ENCODE assay signal across 14 cellular contexts in the genomic region with DNA sequence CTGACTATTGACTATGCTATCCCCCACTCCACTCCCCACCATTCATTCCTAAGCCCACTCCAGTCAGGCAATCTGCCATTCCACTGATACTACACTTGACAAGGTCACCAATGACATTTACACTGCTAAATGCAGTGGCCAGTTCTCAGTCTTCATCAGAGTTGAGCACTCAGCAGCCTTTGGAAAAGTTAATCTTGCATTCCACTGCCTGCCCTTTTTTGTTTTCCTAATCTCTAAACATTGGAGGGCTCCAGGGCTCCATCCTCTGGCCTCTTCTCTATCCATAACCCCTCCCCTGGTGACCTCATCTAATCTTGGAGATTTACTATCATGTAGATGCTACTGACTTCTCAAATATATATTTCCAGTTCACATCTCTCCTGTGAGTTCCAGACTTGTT.
DNase-seq lines count a peak whose midpoint lies in the region; ATAC-seq and TF ChIP-seq lines count a peak whose summit lies in the region.
"Had no signal": no experiment of that assay in that cellular context is flagged by ENCODE, and none has a peak within 500 bp of the region (broad histone marks: within the 10 kb centered on the region; RNA-seq: fewer than 3 reads in every experiment).

No MANE protein-coding gene starts in this region.

- H3K18ac ChIP-seq in IMR-90 (ENCODE audit: low read depth, low read length) = no peak overlapping the region

- H3K4me2 ChIP-seq in IMR-90 (ENCODE audit: low read depth, low read length) = no peak overlapping the region
- H3K4me2 ChIP-seq: BLaER1, PC-9 had no signal

- no peaks in the 10 kb centered on the region for H3K27me3 Mint-ChIP-seq in activated naive CD4-positive, alpha-beta T cell treated with anti-CD3 and anti-CD28 coated beads, Interleukin-2, amount 50 U/mL, for 24 hours
- H3K27me3 Mint-ChIP-seq in activated naive CD4-positive, alpha-beta T cell treated with anti-CD3 and anti-CD28 coated beads for 36 hours (ENCODE audit: low read depth) = no peaks in the 10 kb centered on the region
- no peaks in the 10 kb centered on the region for H3K27me3 Mint-ChIP-seq in memory B cell
- H3K27me3 Mint-ChIP-seq in CD8-positive, alpha-beta memory T cell = no peaks in the 10 kb centered on the region

- H3K9ac ChIP-seq in IMR-90 (ENCODE audit: low read depth, low read length) = no peak overlapping the region
- H3K9ac ChIP-seq: BLaER1 had no signal

- H2BK15ac ChIP-seq in IMR-90 (ENCODE audit: low read depth, low read length) = no peak overlapping the region

- H3K4me3 ChIP-seq in IMR-90 (ENCODE audit: insufficient read depth, low read depth, low read length) = no peak overlapping the region
- no peak overlapping the region for H3K4me3 ChIP-seq in cardiac muscle cell
- H3K4me3 ChIP-seq in foreskin fibroblast (ENCODE audit: low read depth in 1 of 2, low read length in 2 of 2) = no peak overlapping the region
- H3K4me3 ChIP-seq in CD8-positive, alpha-beta memory T cell (ENCODE audit: low read length) = no peak overlapping the region
- H3K4me3 ChIP-seq: BLaER1, PC-9 had no signal

- H3K9me3 ChIP-seq in IMR-90 (ENCODE audit: control insufficient read depth, insufficient read depth, low read length) (no peaks in the 10 kb centered on the region), cardiac muscle cell (ENCODE audit: low read depth) (no peaks in the 10 kb centered on the region)
- no peaks in the 10 kb centered on the region for H3K9me3 ChIP-seq in CD8-positive, alpha-beta memory T cell (ENCODE audit: low read length)
- H3K9me3 ChIP-seq: BLaER1 had no signal

- no peak for DNase-seq in activated naive CD4-positive, alpha-beta T cell treated with anti-CD3 and anti-CD28 coated beads for 36 hours
- DNase-seq in IMR-90 (no peak), cardiac muscle cell (ENCODE audit: low read depth in 1 of 2, low spot score in 1 of 2) (peak in 1 of 2 donors; percentile 70), memory B cell (ENCODE audit: low spot score in 2 of 2) (no peak), glomerular visceral epithelial cell (ENCODE audit: extremely low spot score) (no peak), foreskin fibroblast (no peak)
- DNase-seq in CD8-positive, alpha-beta memory T cell = no peak
- DNase-seq: H9, NCI-H1417 treated with DMSO at 0.1 percent for 48 hours, NCI-H1930, NCI-H446 treated with DMSO at 0.1 percent for 48 hours, PC-9 had no signal

- no peak for TF ChIP-seq RAD21 in IMR-90 (IDR thresholded peaks at IDR 0.05; ENCODE audit: low read length)

- H3K4me1 ChIP-seq in IMR-90 (ENCODE audit: control insufficient read depth, insufficient read depth, low read length) (peaks cover 3% of the 10 kb centered on the region; the same call in 1 of the 2 replicates), cardiac muscle cell (ENCODE audit: low read depth) (peaks cover 16% of the 10 kb centered on the region)
- no peaks in the 10 kb centered on the region for H3K4me1 ChIP-seq in CD8-positive, alpha-beta memory T cell (ENCODE audit: insufficient read depth, low read length)
- H3K4me1 ChIP-seq: BLaER1 had no signal

- H4K5ac ChIP-seq in IMR-90 (ENCODE audit: low read depth, low read length) = no peak overlapping the region

- H3K14ac ChIP-seq in IMR-90 (replicated peaks; ENCODE audit: low read depth, low read length) = no peak overlapping the region

- TF ChIP-seq CTCF in IMR-90 (conservative IDR thresholded peaks at IDR 0.05; ENCODE audit: low read depth, low read length) (no peak), cardiac muscle cell (IDR thresholded peaks at IDR 0.05; ENCODE audit: low read depth, low read length) (no peak), foreskin fibroblast (IDR thresholded peaks at IDR 0.05; ENCODE audit: low read depth, low read length) (no peak)

- no peak overlapping the region for H4K8ac ChIP-seq in IMR-90 (ENCODE audit: low read depth in 2 of 2, low read length in 2 of 2)

- no peak for TF ChIP-seq POLR2A in IMR-90 (IDR thresholded peaks at IDR 0.05; ENCODE audit: low read depth, low read length)

- H3K27ac ChIP-seq in IMR-90 (ENCODE audit: insufficient read depth, low read length) (no peak overlapping the region), cardiac muscle cell (peak overlapping the region; percentile 78)
- H3K27ac ChIP-seq in CD8-positive, alpha-beta memory T cell (ENCODE audit: low read depth, low read length) = no peak overlapping the region
- H3K27ac ChIP-seq: BLaER1, PC-9 had no signal

- no peak overlapping the region for H3K56ac ChIP-seq in IMR-90 (ENCODE audit: extremely low read depth, insufficient read depth, low read length)

- peak; percentile 62; the same call in 1 of the 2 replicates for ATAC-seq in IMR-90 (ENCODE audit: low read depth)
- no peak for ATAC-seq in memory B cell (ENCODE audit: low read depth)

- no peak overlapping the region for H3K23ac ChIP-seq in IMR-90 (ENCODE audit: low read depth, low read length)

- H3K79me1 ChIP-seq in IMR-90 (ENCODE audit: low read depth in 1 of 2, low read length in 2 of 2) = no peaks in the 10 kb centered on the region

- in situ Hi-C loops in IMR-90 (cut with MboI; ENCODE audit: low sequenced_read_pairs) = no loop called here

- H2BK20ac ChIP-seq in IMR-90 (ENCODE audit: low read depth, low read length) = no peak overlapping the region

- H3K9me1 ChIP-seq in IMR-90 (ENCODE audit: insufficient read depth, low read length) = no peaks in the 10 kb centered on the region

- H2BK5ac ChIP-seq in IMR-90 (ENCODE audit: low read depth, low read length, poor library complexity, severe bottlenecking) = no peak overlapping the region

- no peaks in the 10 kb centered on the region for H3K36me3 ChIP-seq in IMR-90 (ENCODE audit: control insufficient read depth, insufficient read depth, low read length)
- H3K36me3 ChIP-seq in cardiac muscle cell = no peaks in the 10 kb centered on the region
- no peaks in the 10 kb centered on the region for H3K36me3 ChIP-seq in CD8-positive, alpha-beta memory T cell (ENCODE audit: insufficient read depth, low read length)
- H3K36me3 ChIP-seq: BLaER1 had no signal

- peaks cover 5% of the 10 kb centered on the region for H3K9me3 Mint-ChIP-seq in activated naive CD4-positive, alpha-beta T cell treated with anti-CD3 and anti-CD28 coated beads, Interleukin-2, amount 50 U/mL, for 24 hours
- no peaks in the 10 kb centered on the region for H3K9me3 Mint-ChIP-seq in activated naive CD4-positive, alpha-beta T cell treated with anti-CD3 and anti-CD28 coated beads for 36 hours
- H3K9me3 Mint-ChIP-seq in memory B cell = no peaks in the 10 kb centered on the region
- no peaks in the 10 kb centered on the region for H3K9me3 Mint-ChIP-seq in CD8-positive, alpha-beta memory T cell
- H3K9me3 Mint-ChIP-seq: H9 had no signal

- no peak overlapping the region for H2BK120ac ChIP-seq in IMR-90 (ENCODE audit: low read depth, low read length)

- H2AK5ac ChIP-seq in IMR-90 (ENCODE audit: low read depth, low read length) = no peak overlapping the region

- H4K20me1 ChIP-seq in IMR-90 (ENCODE audit: insufficient read depth, low read length) = no peaks in the 10 kb centered on the region
- H4K20me1 ChIP-seq: BLaER1 had no signal

- intact Hi-C loops in activated naive CD4-positive, alpha-beta T cell treated with anti-CD3 and anti-CD28 coated beads for 36 hours (cut with micrococcal nuclease) = no loop called here
- intact Hi-C loops in IMR-90 (cut with micrococcal nuclease) = no loop called here

- no peak overlapping the region for H2AFZ ChIP-seq in IMR-90 (replicated peaks; ENCODE audit: low read length, poor library complexity)
- H2AFZ ChIP-seq: PC-9 had no signal

- POLR2A ChIA-PET in IMR-90 (lab: Charles Lee; ENCODE audit: unreplicated experiment) = no interaction called here
- POLR2A ChIA-PET in CD8-positive, alpha-beta memory T cell (lab: Charles Lee) = no interaction called here

- peaks cover 22% of the 10 kb centered on the region for H3K4me1 Mint-ChIP-seq in activated naive CD4-positive, alpha-beta T cell treated with anti-CD3 and anti-CD28 coated beads, Interleukin-2, amount 50 U/mL, for 24 hours
- H3K4me1 Mint-ChIP-seq in activated naive CD4-positive, alpha-beta T cell treated with anti-CD3 and anti-CD28 coated beads for 36 hours (ENCODE audit: low read depth) = peaks cover 41% of the 10 kb centered on the region
- H3K4me1 Mint-ChIP-seq in memory B cell = peaks cover 4% of the 10 kb centered on the region
- H3K4me1 Mint-ChIP-seq in CD8-positive, alpha-beta memory T cell = peaks cover 0 to 4% (median 2%) of the 10 kb centered on the region in 3 donors

- no peak overlapping the region for H3K4me3 Mint-ChIP-seq in activated naive CD4-positive, alpha-beta T cell treated with anti-CD3 and anti-CD28 coated beads, Interleukin-2, amount 50 U/mL, for 24 hours
- no peak overlapping the region for H3K4me3 Mint-ChIP-seq in activated naive CD4-positive, alpha-beta T cell treated with anti-CD3 and anti-CD28 coated beads for 36 hours
- no peak overlapping the region for H3K4me3 Mint-ChIP-seq in memory B cell
- H3K4me3 Mint-ChIP-seq in CD8-positive, alpha-beta memory T cell = no peak overlapping the region
- H3K4me3 Mint-ChIP-seq: H9 had no signal

- H3K36me3 Mint-ChIP-seq in activated naive CD4-positive, alpha-beta T cell treated with anti-CD3 and anti-CD28 coated beads, Interleukin-2, amount 50 U/mL, for 24 hours = no peaks in the 10 kb centered on the region
- no peaks in the 10 kb centered on the region for H3K36me3 Mint-ChIP-seq in activated naive CD4-positive, alpha-beta T cell treated with anti-CD3 and anti-CD28 coated beads for 36 hours (ENCODE audit: low read depth)
- no peaks in the 10 kb centered on the region for H3K36me3 Mint-ChIP-seq in memory B cell
- H3K36me3 Mint-ChIP-seq in CD8-positive, alpha-beta memory T cell = no peaks in the 10 kb centered on the region

- no TSS peak for BruUV-seq in IMR-90 (replicated peaks; lab: Mats Ljungman, UMichigan)

- H3K4ac ChIP-seq in IMR-90 (ENCODE audit: low read depth, low read length) = no peak overlapping the region

- dilution Hi-C loops in IMR-90 (cut with HindIII; ENCODE audit: low sequenced_read_pairs, unreplicated experiment) = no loop called here

- H3K27ac Mint-ChIP-seq in activated naive CD4-positive, alpha-beta T cell treated with anti-CD3 and anti-CD28 coated beads, Interleukin-2, amount 50 U/mL, for 24 hours = peak overlapping the region; percentile 60
- no peak overlapping the region for H3K27ac Mint-ChIP-seq in activated naive CD4-positive, alpha-beta T cell treated with anti-CD3 and anti-CD28 coated beads for 36 hours
- peak overlapping the region; percentile 12 for H3K27ac Mint-ChIP-seq in memory B cell
- H3K27ac Mint-ChIP-seq in CD8-positive, alpha-beta memory T cell = peak overlapping the region in 1 of 8 donors; percentile 5
- H3K27ac Mint-ChIP-seq: H9 had no signal

- H3K27me3 ChIP-seq in IMR-90 (ENCODE audit: control insufficient read depth, insufficient read depth, low read length) = no peaks in the 10 kb centered on the region
- H3K27me3 ChIP-seq in cardiac muscle cell = no peaks in the 10 kb centered on the region
- no peaks in the 10 kb centered on the region for H3K27me3 ChIP-seq in CD8-positive, alpha-beta memory T cell (ENCODE audit: insufficient read depth, low read length, poor library complexity, severe bottlenecking)
- H3K27me3 ChIP-seq: BLaER1 had no signal

- H2AK9ac ChIP-seq in IMR-90 (replicated peaks; ENCODE audit: low read depth, low read length, poor library complexity) = no peak overlapping the region

- H4K91ac ChIP-seq in IMR-90 (ENCODE audit: insufficient read depth, low read depth, low read length) = no peak overlapping the region

- CTCF ChIA-PET in activated naive CD4-positive, alpha-beta T cell treated with anti-CD3 and anti-CD28 coated beads for 36 hours (lab: Charles Lee) = interaction anchor here (0.6 to 1.4 kb wide), 3 partner anchors 11 to 73 kb away, joined by 4 to 7 read pairs (median 5); no protein-coding TSS in a partner anchor
- CTCF ChIA-PET in IMR-90 (lab: Yijun Ruan, JAX) = interaction anchor here (1.5 kb wide), 1 partner anchor 10 kb away, joined by 7 read pairs; no protein-coding TSS in a partner anchor
- CTCF ChIA-PET in CD8-positive, alpha-beta memory T cell (lab: Charles Lee) = no interaction called here
